21 cellular contexts compared by ENCODE assay signal in genomic region chr13:22454586-22454985, GRCh38.
DNase-seq lines count a peak whose midpoint lies in the region; ATAC-seq and TF ChIP-seq lines count a peak whose summit lies in the region.
"Had no signal": no experiment of that assay in that cellular context is flagged by ENCODE, and none has a peak within 500 bp of the region (broad histone marks: within the 10 kb centered on the region; RNA-seq: fewer than 3 reads in every experiment).

No MANE protein-coding gene starts in this region.

- DNase-seq in activated T-cell treated with anti-CD3 and anti-CD28 coated beads, Interleukin-2, amount 50 U/mL, for 4 hours: no peak
- DNase-seq in activated T-cell treated with anti-CD3 and anti-CD28 coated beads, Interleukin-2, amount 50 U/mL, for 1 hour: no peak
- peak; percentile 48 for DNase-seq in NCI-H69 (lab: John Stamatoyannopoulos, UW)
- DNase-seq in iPS DF 6.9 (ENCODE audit: low read depth, low spot score): peak; percentile 13
- DNase-seq in stimulated activated effector memory CD8-positive, alpha-beta T cell treated with anti-CD3 and anti-CD28 coated beads, Interleukin-12 subunit alpha, Interleukin-12 subunit beta, amount 100 ng/mL, for 72 hours (ENCODE audit: low spot score in 2 of 2): no peak
- DNase-seq in T1000 (lab: John Stamatoyannopoulos, UW): no peak
- no peak for DNase-seq in activated effector memory CD4-positive, alpha-beta T cell treated with anti-CD3 and anti-CD28 coated beads, Interleukin-2, amount 50 U/mL, for 16 hours
- DNase-seq in CD8-positive, alpha-beta T cell: no peak
- DNase-seq: activated CD4-positive, alpha-beta T cell treated with anti-CD3 and anti-CD28 coated beads for 48 hours; activated naive CD4-positive, alpha-beta T cell treated with anti-CD3 and anti-CD28 coated beads, Interleukin-2, amount 50 U/mL, for 16 hours; COR-L47; foreskin keratinocyte; hypothalamus; KBM-7; left lung; NCI-H1436 treated with DMSO at 0.1 percent for 48 hours; T-helper 9 cell had no signal

- H3K9me3 Mint-ChIP-seq in activated T-cell treated with anti-CD3 and anti-CD28 coated beads, Interleukin-2, amount 50 U/mL, for 4 hours: no peaks in the 10 kb centered on the region
- no peaks in the 10 kb centered on the region for H3K9me3 Mint-ChIP-seq in stimulated activated effector memory CD8-positive, alpha-beta T cell treated with anti-CD3 and anti-CD28 coated beads, Interleukin-12 subunit alpha, Interleukin-12 subunit beta, amount 100 ng/mL, for 72 hours
- no peaks in the 10 kb centered on the region for H3K9me3 Mint-ChIP-seq in CD8-positive, alpha-beta T cell

- WGBS in iPS DF 6.9 (ENCODE audit: insufficient coverage, insufficient read length): no CpG with 5 or more reads among the region's 3 CpGs

- H3K27ac Mint-ChIP-seq in stimulated activated effector memory CD8-positive, alpha-beta T cell treated with anti-CD3 and anti-CD28 coated beads, Interleukin-12 subunit alpha, Interleukin-12 subunit beta, amount 100 ng/mL, for 72 hours: no peak overlapping the region
- H3K27ac Mint-ChIP-seq in CD8-positive, alpha-beta T cell: no peak overlapping the region

- intact Hi-C loops in CD8-positive, alpha-beta T cell (cut with DNase I, micrococcal nuclease): no loop called here

- no peaks in the 10 kb centered on the region for H3K36me3 ChIP-seq in iPS DF 6.9 (ENCODE audit: control insufficient read depth, insufficient read depth, low read length)
- no peaks in the 10 kb centered on the region for H3K36me3 ChIP-seq in CD8-positive, alpha-beta T cell (ENCODE audit: insufficient read depth, low read length)
- H3K36me3 ChIP-seq: left lung, thoracic aorta had no signal

- H3K36me3 Mint-ChIP-seq in activated T-cell treated with anti-CD3 and anti-CD28 coated beads, Interleukin-2, amount 50 U/mL, for 4 hours (ENCODE audit: insufficient read depth): no peaks in the 10 kb centered on the region
- H3K36me3 Mint-ChIP-seq in stimulated activated effector memory CD8-positive, alpha-beta T cell treated with anti-CD3 and anti-CD28 coated beads, Interleukin-12 subunit alpha, Interleukin-12 subunit beta, amount 100 ng/mL, for 72 hours: no peaks in the 10 kb centered on the region
- no peaks in the 10 kb centered on the region for H3K36me3 Mint-ChIP-seq in CD8-positive, alpha-beta T cell

- H3K4me3 Mint-ChIP-seq in activated T-cell treated with anti-CD3 and anti-CD28 coated beads, Interleukin-2, amount 50 U/mL, for 4 hours: no peak overlapping the region
- H3K4me3 Mint-ChIP-seq in stimulated activated effector memory CD8-positive, alpha-beta T cell treated with anti-CD3 and anti-CD28 coated beads, Interleukin-12 subunit alpha, Interleukin-12 subunit beta, amount 100 ng/mL, for 72 hours: no peak overlapping the region
- no peak overlapping the region for H3K4me3 Mint-ChIP-seq in CD8-positive, alpha-beta T cell

- CTCF ChIA-PET in CD8-positive, alpha-beta T cell (lab: Charles Lee): no interaction called here

- H3K9me3 ChIP-seq in iPS DF 6.9 (ENCODE audit: control insufficient read depth, insufficient read depth, low read length): no peaks in the 10 kb centered on the region
- no peaks in the 10 kb centered on the region for H3K9me3 ChIP-seq in CD8-positive, alpha-beta T cell (ENCODE audit: low read length)
- H3K9me3 ChIP-seq: left lung, thoracic aorta had no signal

- no peak overlapping the region for H3K4me3 ChIP-seq in iPS DF 6.9 (ENCODE audit: low read length)
- H3K4me3 ChIP-seq in CD8-positive, alpha-beta T cell (ENCODE audit: low read depth, low read length): no peak overlapping the region
- H3K4me3 ChIP-seq: left lung, SK-N-MC, thoracic aorta had no signal

- peak; percentile 25 to 34 for ATAC-seq in activated T-cell treated with anti-CD3 and anti-CD28 coated beads, Interleukin-2, amount 50 U/mL, for 4 hours
- ATAC-seq in stimulated activated effector memory CD8-positive, alpha-beta T cell treated with anti-CD3 and anti-CD28 coated beads, Interleukin-12 subunit alpha, Interleukin-12 subunit beta, amount 100 ng/mL, for 72 hours: peak; percentile 40
- ATAC-seq in CD8-positive, alpha-beta T cell: no peak
- ATAC-seq: foreskin keratinocyte had no signal

- H3K27ac ChIP-seq in iPS DF 6.9 (ENCODE audit: low read length): no peak overlapping the region
- H3K27ac ChIP-seq in CD8-positive, alpha-beta T cell (ENCODE audit: low read depth, low read length): no peak overlapping the region
- H3K27ac ChIP-seq: foreskin keratinocyte, HL-60, left lung, parathyroid adenoma, SK-N-MC, thoracic aorta had no signal

- POLR2A ChIA-PET in CD8-positive, alpha-beta T cell (lab: Charles Lee): no interaction called here

- no peaks in the 10 kb centered on the region for H3K4me1 Mint-ChIP-seq in activated T-cell treated with anti-CD3 and anti-CD28 coated beads, Interleukin-2, amount 50 U/mL, for 4 hours (ENCODE audit: low read depth)
- no peaks in the 10 kb centered on the region for H3K4me1 Mint-ChIP-seq in stimulated activated effector memory CD8-positive, alpha-beta T cell treated with anti-CD3 and anti-CD28 coated beads, Interleukin-12 subunit alpha, Interleukin-12 subunit beta, amount 100 ng/mL, for 72 hours
- H3K4me1 Mint-ChIP-seq in CD8-positive, alpha-beta T cell (ENCODE audit: low read depth): no peaks in the 10 kb centered on the region

- TF ChIP-seq CTCF in CD8-positive, alpha-beta T cell (IDR thresholded peaks at IDR 0.05): no peak

- H3K27me3 ChIP-seq in iPS DF 6.9 (ENCODE audit: control insufficient read depth, insufficient read depth, low read length): no peaks in the 10 kb centered on the region
- H3K27me3 ChIP-seq in CD8-positive, alpha-beta T cell (ENCODE audit: insufficient read depth, low read length): no peaks in the 10 kb centered on the region
- H3K27me3 ChIP-seq: foreskin keratinocyte, left lung had no signal

- H3K27me3 Mint-ChIP-seq in activated T-cell treated with anti-CD3 and anti-CD28 coated beads, Interleukin-2, amount 50 U/mL, for 4 hours (ENCODE audit: low read depth): no peaks in the 10 kb centered on the region
- H3K27me3 Mint-ChIP-seq in CD8-positive, alpha-beta T cell (ENCODE audit: low read depth): no peaks in the 10 kb centered on the region

- 0 out of 2 replicates have a peak, but pooled peaks cover 1% of the 10 kb centered on the region for H3K4me1 ChIP-seq in iPS DF 6.9 (ENCODE audit: control insufficient read depth, insufficient read depth, low read length)
- H3K4me1 ChIP-seq in CD8-positive, alpha-beta T cell (ENCODE audit: insufficient read depth, low read length): no peaks in the 10 kb centered on the region
- H3K4me1 ChIP-seq: foreskin keratinocyte, parathyroid adenoma had no signal

Comparison
In these comparisons a context has a peak if more than half of its experiments do, and no peak if none do; other contexts are left out.
1. DNase-seq: peak in NCI-H69 (single experiment) and iPS DF 6.9 (single experiment); none in activated T-cell treated with anti-CD3 and anti-CD28 coated beads, Interleukin-2, amount 50 U/mL, for 4 hours (single experiment), activated T-cell treated with anti-CD3 and anti-CD28 coated beads, Interleukin-2, amount 50 U/mL, for 1 hour (single experiment), stimulated activated effector memory CD8-positive, alpha-beta T cell treated with anti-CD3 and anti-CD28 coated beads, Interleukin-12 subunit alpha, Interleukin-12 subunit beta, amount 100 ng/mL, for 72 hours (0 of 2), T1000 (single experiment), activated effector memory CD4-positive, alpha-beta T cell treated with anti-CD3 and anti-CD28 coated beads, Interleukin-2, amount 50 U/mL, for 16 hours (single experiment) and CD8-positive, alpha-beta T cell (0 of 7).